In genomic region chr6:34146021-34146782, GRCh38 we compare ENCODE assay signal across 1 cellular context.
TF ChIP-seq lines count a peak whose summit lies in the region.

GRM4 (minus strand) TSS chr6:34146087; CDS start chr6:34133496, 12,591 bp downstream.

TF ChIP-seq in H1, 55 proteins besides CTCF, POLR2A, EP300 and RAD21 (continued from another document):
- TF ChIP-seq HDAC6 (IDR thresholded peaks at IDR 0.05; ENCODE audit: low read depth, low read length) (no peak), JUND (IDR thresholded peaks at IDR 0.05; ENCODE audit: low read length) (no peak), EZH2 (IDR thresholded peaks at IDR 0.05; ENCODE audit: low read depth, low read length, severe bottlenecking) (peak; percentile 32), MAX (IDR thresholded peaks at IDR 0.05) (peak; percentile 98), NRF1 (IDR thresholded peaks at IDR 0.05; ENCODE audit: low read depth, low read length) (no peak), TEAD4 (IDR thresholded peaks at IDR 0.05; ENCODE audit: low read depth, low read length) (no peak), ZNF274 (IDR thresholded peaks at IDR 0.05; ENCODE audit: borderline replicate concordance, extremely low read depth, low read length) (no peak), HDAC2 (IDR thresholded peaks at IDR 0.05; ENCODE audit: borderline replicate concordance in 1 of 2, low read depth in 2 of 2, low read length in 2 of 2) (0 out of 4 replicates have a peak, but pooled peaks of 1 of the 2 experiments have one; percentile 19), YY1 (IDR thresholded peaks at IDR 0.05; ENCODE audit: low read depth, low read length) (no peak), CEBPB (IDR thresholded peaks at IDR 0.05; ENCODE audit: low read depth, low read length) (no peak), FOSL1 (IDR thresholded peaks at IDR 0.05; ENCODE audit: insufficient read depth, low read depth, low read length) (no peak), BRCA1 (IDR thresholded peaks at IDR 0.05; ENCODE audit: low read depth, low read length) (no peak)
- TF ChIP-seq, protein P1, sequence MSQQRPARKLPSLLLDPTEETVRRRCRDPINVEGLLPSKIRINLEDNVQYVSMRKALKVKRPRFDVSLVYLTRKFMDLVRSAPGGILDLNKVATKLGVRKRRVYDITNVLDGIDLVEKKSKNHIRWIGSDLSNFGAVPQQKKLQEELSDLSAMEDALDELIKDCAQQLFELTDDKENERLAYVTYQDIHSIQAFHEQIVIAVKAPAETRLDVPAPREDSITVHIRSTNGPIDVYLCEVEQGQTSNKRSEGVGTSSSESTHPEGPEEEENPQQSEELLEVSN (IDR thresholded peaks at IDR 0.05) = peak; percentile 95
